8 cellular contexts compared by ENCODE assay signal in genomic region chr12:14260011-14260993, GRCh38.
A peak's percentile ranks its signal among the peaks of the same experiment; 100 is the strongest.
DNase-seq lines count a peak whose midpoint lies in the region; ATAC-seq, FAIRE-seq and TF ChIP-seq lines count a peak whose summit lies in the region.

No MANE protein-coding gene starts in this region.

- H3K27ac ChIP-seq in duodenal mucosa (ENCODE audit: low read depth, low read length) (peak overlapping the region; percentile 82), HepG2 (ENCODE audit: extremely low read length, insufficient read depth, low read length) (peak overlapping the region; percentile 49), stomach (peak overlapping the region; percentile 67 to 92 (median 86))

- TF ChIP-seq EP300 in HepG2 (IDR thresholded peaks at IDR 0.05; ENCODE audit: low read depth in 2 of 2, low read length in 2 of 2): no peak
- TF ChIP-seq EP300 in HepG2 (CRISPR knock-in tag; IDR thresholded peaks at IDR 0.05; ENCODE audit: borderline replicate concordance): peak; percentile 25; the same call in 1 of the 2 replicates
- TF ChIP-seq EP300 in stomach (IDR thresholded peaks at IDR 0.05): no peak

- 38% methylated on average over 26 of the region's 31 CpGs for WGBS in HepG2 (ENCODE audit: low lambda C conversion rate)
- 14 to 29% (median 15%) methylated on average over 25 to 31 of the region's 31 CpGs for WGBS in stomach, 5 donors

- ATAC-seq in HepG2 (peak; percentile 25), HG02885 (IDR thresholded peaks at IDR 0.05; ENCODE audit: poor library complexity, unreplicated experiment) (no peak), GM18520 (IDR thresholded peaks at IDR 0.05; ENCODE audit: unreplicated experiment) (no peak)

- H4K20me1 ChIP-seq in HepG2 (ENCODE audit: insufficient read depth, low read length): no peaks in the 10 kb centered on the region

- FAIRE-seq in HepG2 (lab: Jason Lieb, UNC): no peak

- BruUV-seq in HepG2 (replicated peaks; lab: Mats Ljungman, UMichigan): no TSS peak

- H3K4me2 ChIP-seq in HepG2 (ENCODE audit: low read depth, low read length): peak overlapping the region; percentile 54

- H3K36me3 ChIP-seq in duodenal mucosa (ENCODE audit: control insufficient read depth in 1 of 2, insufficient read depth in 2 of 2, low read length in 2 of 2) (no peaks in the 10 kb centered on the region), HepG2 (replicated peaks in 1 of 2; ENCODE audit: control insufficient read depth in 1 of 2, insufficient read depth in 2 of 2, low read length in 2 of 2) (no peaks in the 10 kb centered on the region), stomach (no peaks in the 10 kb centered on the region)

- TF ChIP-seq POLR2A in HepG2 (IDR thresholded peaks at IDR 0.05; ENCODE audit: insufficient read depth in 1 of 2, low read depth in 2 of 2, low read length in 2 of 2): no peak
- TF ChIP-seq POLR2A in stomach (IDR thresholded peaks at IDR 0.05): no peak

- POLR2A ChIA-PET in HepG2 (lab: Yijun Ruan, JAX): interaction anchor here (1.4 kb wide), 1 partner anchor 13 kb away, joined by 5 read pairs; no protein-coding TSS in a partner anchor

- H3K9ac ChIP-seq in duodenal mucosa (ENCODE audit: low read depth in 1 of 2, low read length in 2 of 2) (peak overlapping the region; percentile 44 to 52), HepG2 (ENCODE audit: insufficient read depth, low read depth, low read length) (no peak overlapping the region)

- H3K9me3 ChIP-seq in duodenal mucosa (ENCODE audit: control insufficient read depth in 1 of 2, low read length in 2 of 2) (peaks cover 0 to 6% of the 10 kb centered on the region in 2 donors), HepG2 (ENCODE audit: low read length) (peaks cover 9% of the 10 kb centered on the region; the same call in 1 of the 2 replicates), stomach (peaks cover 0 to 8% (median 0%) of the 10 kb centered on the region in 4 donors)

- no peak for TF ChIP-seq CTCF in HepG2 (CRISPR knock-in tag; IDR thresholded peaks at IDR 0.05)
- TF ChIP-seq CTCF in stomach (IDR thresholded peaks at IDR 0.05): no peak

- H3K4me3 ChIP-seq in duodenal mucosa (ENCODE audit: low read depth in 1 of 2, low read length in 2 of 2) (peak overlapping the region; percentile 38 to 53), HepG2 (replicated peaks in 1 of 3; ENCODE audit: insufficient read depth in 1 of 3, low read depth in 2 of 3, low read length in 3 of 3) (peak overlapping the region in 2 of 3 experiments; percentile 24 to 29; a peak in 3 of 6 replicates), stomach (peak overlapping the region; percentile 20 to 35 (median 28))

- H3K4me1 ChIP-seq in duodenal mucosa (ENCODE audit: control insufficient read depth in 1 of 2, insufficient read depth in 2 of 2, low read length in 2 of 2) (peaks cover 34 to 38% of the 10 kb centered on the region in 2 donors), HepG2 (ENCODE audit: insufficient read depth, low read length) (peaks cover 48% of the 10 kb centered on the region), stomach (peaks cover 46 to 70% (median 59%) of the 10 kb centered on the region in 4 donors)

- TF ChIP-seq RAD21 in HepG2 (CRISPR knock-in tag; IDR thresholded peaks at IDR 0.05): no peak

- CTCF ChIA-PET in HepG2 (lab: Yijun Ruan, JAX; ENCODE audit: low intra/inter-chr PET ratio, low total read pairs): no interaction called here

- intact Hi-C loops in HepG2 (cut with micrococcal nuclease; ENCODE audit: unreplicated experiment) (no loop called here), stomach (cut with DNase I; ENCODE audit: low total_unique reads) (loop anchor here (10.0 kb wide), 1 partner anchor 94 kb away; no protein-coding TSS in a partner anchor)

- no peaks in the 10 kb centered on the region for H3K79me2 ChIP-seq in HepG2 (ENCODE audit: insufficient read depth, low read length)

- H2AFZ ChIP-seq in HepG2 (ENCODE audit: low read length): no peak overlapping the region

- in situ Hi-C loops in HepG2 (cut with HindIII; ENCODE audit: extremely low pct_ligation_motif_present, low pct_unique_long_range_greater_than_20kb): no loop called here

- H3K27me3 ChIP-seq in duodenal mucosa (ENCODE audit: control insufficient read depth in 1 of 2, insufficient read depth in 2 of 2, low read length in 2 of 2) (no peaks in the 10 kb centered on the region), HepG2 (ENCODE audit: control insufficient read depth in 1 of 2, insufficient read depth in 2 of 2, low read length in 2 of 2) (no peaks in the 10 kb centered on the region), stomach (no peaks in the 10 kb centered on the region)

- DNase-seq in GM04504 (ENCODE audit: low read depth) (peak; percentile 78), NCI-H748 treated with DMSO at 0.1 percent for 48 hours (lab: John Stamatoyannopoulos, UW) (peak; percentile 71), HepG2 (ENCODE audit: low spot score) (peak; percentile 56), stomach (peak; percentile 89), GDM1 (lab: John Stamatoyannopoulos, UW) (no peak)

TF ChIP-seq in HepG2, 621 proteins besides CTCF, POLR2A, EP300 and RAD21 (continues in another document):
- TF ChIP-seq, protein P1, sequence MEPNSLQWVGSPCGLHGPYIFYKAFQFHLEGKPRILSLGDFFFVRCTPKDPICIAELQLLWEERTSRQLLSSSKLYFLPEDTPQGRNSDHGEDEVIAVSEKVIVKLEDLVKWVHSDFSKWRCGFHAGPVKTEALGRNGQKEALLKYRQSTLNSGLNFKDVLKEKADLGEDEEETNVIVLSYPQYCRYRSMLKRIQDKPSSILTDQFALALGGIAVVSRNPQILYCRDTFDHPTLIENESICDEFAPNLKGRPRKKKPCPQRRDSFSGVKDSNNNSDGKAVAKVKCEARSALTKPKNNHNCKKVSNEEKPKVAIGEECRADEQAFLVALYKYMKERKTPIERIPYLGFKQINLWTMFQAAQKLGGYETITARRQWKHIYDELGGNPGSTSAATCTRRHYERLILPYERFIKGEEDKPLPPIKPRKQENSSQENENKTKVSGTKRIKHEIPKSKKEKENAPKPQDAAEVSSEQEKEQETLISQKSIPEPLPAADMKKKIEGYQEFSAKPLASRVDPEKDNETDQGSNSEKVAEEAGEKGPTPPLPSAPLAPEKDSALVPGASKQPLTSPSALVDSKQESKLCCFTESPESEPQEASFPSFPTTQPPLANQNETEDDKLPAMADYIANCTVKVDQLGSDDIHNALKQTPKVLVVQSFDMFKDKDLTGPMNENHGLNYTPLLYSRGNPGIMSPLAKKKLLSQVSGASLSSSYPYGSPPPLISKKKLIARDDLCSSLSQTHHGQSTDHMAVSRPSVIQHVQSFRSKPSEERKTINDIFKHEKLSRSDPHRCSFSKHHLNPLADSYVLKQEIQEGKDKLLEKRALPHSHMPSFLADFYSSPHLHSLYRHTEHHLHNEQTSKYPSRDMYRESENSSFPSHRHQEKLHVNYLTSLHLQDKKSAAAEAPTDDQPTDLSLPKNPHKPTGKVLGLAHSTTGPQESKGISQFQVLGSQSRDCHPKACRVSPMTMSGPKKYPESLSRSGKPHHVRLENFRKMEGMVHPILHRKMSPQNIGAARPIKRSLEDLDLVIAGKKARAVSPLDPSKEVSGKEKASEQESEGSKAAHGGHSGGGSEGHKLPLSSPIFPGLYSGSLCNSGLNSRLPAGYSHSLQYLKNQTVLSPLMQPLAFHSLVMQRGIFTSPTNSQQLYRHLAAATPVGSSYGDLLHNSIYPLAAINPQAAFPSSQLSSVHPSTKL (CRISPR knock-in tag; IDR thresholded peaks at IDR 0.05): peak; percentile 27; the same call in 1 of the 2 replicates
- TF ChIP-seq, protein P2, sequence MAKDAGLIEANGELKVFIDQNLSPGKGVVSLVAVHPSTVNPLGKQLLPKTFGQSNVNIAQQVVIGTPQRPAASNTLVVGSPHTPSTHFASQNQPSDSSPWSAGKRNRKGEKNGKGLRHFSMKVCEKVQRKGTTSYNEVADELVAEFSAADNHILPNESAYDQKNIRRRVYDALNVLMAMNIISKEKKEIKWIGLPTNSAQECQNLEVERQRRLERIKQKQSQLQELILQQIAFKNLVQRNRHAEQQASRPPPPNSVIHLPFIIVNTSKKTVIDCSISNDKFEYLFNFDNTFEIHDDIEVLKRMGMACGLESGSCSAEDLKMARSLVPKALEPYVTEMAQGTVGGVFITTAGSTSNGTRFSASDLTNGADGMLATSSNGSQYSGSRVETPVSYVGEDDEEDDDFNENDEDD (CRISPR knock-in tag; IDR thresholded peaks at IDR 0.05; ENCODE audit: borderline replicate concordance): peak; percentile 63; the same call in 1 of the 2 replicates
- TF ChIP-seq IKZF4 (CRISPR knock-in tag; IDR thresholded peaks at IDR 0.05; ENCODE audit: borderline replicate concordance, low read depth, not compliant biosample characterization) (no peak), SOX13 (IDR thresholded peaks at IDR 0.05) (no peak; the same call in 1 of the 2 replicates), SOX13 (CRISPR knock-in tag; conservative IDR thresholded peaks at IDR 0.05 in 1 of 2, IDR thresholded peaks at IDR 0.05 in 1 of 2) (peak in 1 of 2 experiments; percentile 25; a peak in 2 of 4 replicates), SOX6 (IDR thresholded peaks at IDR 0.05) (no peak), SOX6 (CRISPR knock-in tag; IDR thresholded peaks at IDR 0.05) (peak; percentile 68), ZFY (CRISPR knock-in tag; IDR thresholded peaks at IDR 0.05) (0 out of 2 replicates have a peak, but pooled peaks have one; percentile 34), POLR2G (IDR thresholded peaks at IDR 0.05; ENCODE audit: low read depth, low read length) (no peak), PAX8 (CRISPR knock-in tag; IDR thresholded peaks at IDR 0.05; ENCODE audit: borderline replicate concordance) (no peak), FOXP4 (CRISPR knock-in tag; IDR thresholded peaks at IDR 0.05) (0 out of 2 replicates have a peak, but pooled peaks have one; percentile 27), FOSL2 (CRISPR knock-in tag; IDR thresholded peaks at IDR 0.05) (peak; percentile 19; the same call in 1 of the 2 replicates), CBX2 (IDR thresholded peaks at IDR 0.05; ENCODE audit: low read depth, low read length) (no peak), CBX2 (CRISPR knock-in tag; IDR thresholded peaks at IDR 0.05; ENCODE audit: low read depth) (no peak), SMAD9 (CRISPR knock-in tag; IDR thresholded peaks at IDR 0.05) (no peak)
